ENCODE assay signal across 8 cellular contexts in the genomic region with DNA sequence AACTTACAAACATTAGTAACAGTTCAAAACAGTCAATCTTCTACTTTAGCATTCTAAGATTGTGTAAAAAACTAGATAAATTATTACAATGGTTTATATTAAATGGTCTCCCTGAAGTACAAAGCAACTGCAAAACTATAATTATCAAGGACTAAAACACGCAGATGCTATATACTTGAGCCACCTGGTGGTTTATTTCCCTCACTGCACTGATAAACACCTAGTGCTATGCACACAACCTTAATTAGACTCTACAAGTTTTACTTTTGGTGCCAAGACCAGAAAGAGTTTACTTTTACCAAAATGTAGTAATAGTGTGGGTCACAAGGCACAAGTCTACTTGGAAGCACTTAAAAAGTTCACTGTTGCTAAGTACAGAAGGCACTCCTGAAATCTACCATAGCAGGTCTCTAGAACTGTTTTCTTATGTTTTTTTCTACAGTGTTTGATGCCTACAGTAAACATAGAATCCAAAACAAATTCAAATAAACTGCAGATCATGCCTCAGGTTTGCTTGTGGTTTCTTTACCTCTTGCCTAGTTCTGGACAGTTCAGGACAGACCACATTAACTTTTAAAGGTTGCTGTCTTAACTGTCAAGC. TPM values are rescaled to one million over a fixed set of nuclear protein-coding genes. Genes with fewer than 3 reads are reported as not detected.
A peak's percentile ranks its signal among the peaks of the same experiment; 100 is the strongest.
DNase-seq lines count a peak whose midpoint lies in the region; ATAC-seq, FAIRE-seq and TF ChIP-seq lines count a peak whose summit lies in the region.

No MANE protein-coding gene starts in this region.

- FAIRE-seq in TTC549 (lab: Jason Lieb, UNC) = peak; percentile 3

- no peaks in the 10 kb centered on the region for H3K9me3 ChIP-seq in CD4-positive, alpha-beta memory T cell (ENCODE audit: control insufficient read depth in 1 of 2, low read length in 2 of 2)
- no peaks in the 10 kb centered on the region for H3K9me3 ChIP-seq in fibroblast of lung (ENCODE audit: control insufficient read depth, insufficient read depth, low read depth, low read length)
- no peaks in the 10 kb centered on the region for H3K9me3 ChIP-seq in neural progenitor cell (ENCODE audit: low read depth)

- H4K20me1 ChIP-seq in fibroblast of lung (ENCODE audit: control insufficient read depth, extremely low read depth, insufficient read depth, low read length) (no peaks in the 10 kb centered on the region), neural progenitor cell (ENCODE audit: low read depth) (no peaks in the 10 kb centered on the region)

- no peak overlapping the region for H2AFZ ChIP-seq in fibroblast of lung (ENCODE audit: low read length)
- H2AFZ ChIP-seq in neural progenitor cell (replicated peaks) = no peak overlapping the region

- H3K4me3 Mint-ChIP-seq in CD4-positive, alpha-beta memory T cell = no peak overlapping the region
- H3K4me3 Mint-ChIP-seq in neural progenitor cell = no peak overlapping the region

- H3K27ac Mint-ChIP-seq in CD4-positive, alpha-beta memory T cell = no peak overlapping the region
- H3K27ac Mint-ChIP-seq in neural progenitor cell = no peak overlapping the region

- intact Hi-C loops in CD4-positive, alpha-beta memory T cell (cut with micrococcal nuclease) = loop anchor here (1.0 to 2.0 kb wide), 5 partner anchors 92 to 600 kb away; no protein-coding TSS in a partner anchor

- no peak overlapping the region for H3K9ac ChIP-seq in fibroblast of lung (ENCODE audit: insufficient read depth, low read length)
- H3K9ac ChIP-seq in neural progenitor cell = no peak overlapping the region

- H3K36me3 Mint-ChIP-seq in CD4-positive, alpha-beta memory T cell = no peaks in the 10 kb centered on the region
- H3K36me3 Mint-ChIP-seq in neural progenitor cell = no peaks in the 10 kb centered on the region

- H3K4me3 ChIP-seq in CD4-positive, alpha-beta memory T cell (ENCODE audit: low read length in 2 of 2) = no peak overlapping the region
- H3K4me3 ChIP-seq in fibroblast of lung (replicated peaks in 1 of 4; ENCODE audit: control extremely low read depth in 1 of 4, insufficient read depth in 1 of 4, low read depth in 3 of 4, low read length in 4 of 4) (no peak overlapping the region), neural progenitor cell (no peak overlapping the region)

- no peaks in the 10 kb centered on the region for H3K9me3 Mint-ChIP-seq in CD4-positive, alpha-beta memory T cell
- H3K9me3 Mint-ChIP-seq in neural progenitor cell = no peaks in the 10 kb centered on the region

- no peaks in the 10 kb centered on the region for H3K27me3 Mint-ChIP-seq in CD4-positive, alpha-beta memory T cell
- no peaks in the 10 kb centered on the region for H3K27me3 Mint-ChIP-seq in neural progenitor cell (ENCODE audit: insufficient read depth, low read depth)

- no peaks in the 10 kb centered on the region for H3F3A ChIP-seq in neural progenitor cell (ENCODE audit: low read depth)

- H3K4me2 ChIP-seq in fibroblast of lung (ENCODE audit: extremely low read depth, insufficient read depth, low read length) = no peak overlapping the region
- no peak overlapping the region for H3K4me2 ChIP-seq in neural progenitor cell

- CTCF ChIA-PET in CD4-positive, alpha-beta memory T cell (lab: Charles Lee; ENCODE audit: partially characterized antibody) = interaction anchor here (1.0 to 2.3 kb wide), 3 partner anchors 9 to 600 kb away, joined by 3 to 15 read pairs (median 10); no protein-coding TSS in a partner anchor

- ATAC-seq in GM18868 (IDR thresholded peaks at IDR 0.05; ENCODE audit: unreplicated experiment) (peak; percentile 53), HG02852 (IDR thresholded peaks at IDR 0.05; ENCODE audit: unreplicated experiment) (no peak)

- peaks cover 0 to 2% (median 0%) of the 10 kb centered on the region in 4 donors for H3K4me1 Mint-ChIP-seq in CD4-positive, alpha-beta memory T cell
- peaks cover 2% of the 10 kb centered on the region for H3K4me1 Mint-ChIP-seq in neural progenitor cell

- POLR2A ChIA-PET in CD4-positive, alpha-beta memory T cell (lab: Charles Lee; ENCODE audit: partially characterized antibody) = no interaction called here

- H3K27ac ChIP-seq in CD4-positive, alpha-beta memory T cell (ENCODE audit: low read depth, low read length) = no peak overlapping the region
- H3K27ac ChIP-seq in fibroblast of lung (ENCODE audit: insufficient read depth, low read length) = no peak overlapping the region
- no peak overlapping the region for H3K27ac ChIP-seq in neural progenitor cell

- peak in 4 of 5 donors; percentile 24 to 44 (median 37) for DNase-seq in CD4-positive, alpha-beta memory T cell
- DNase-seq in NCI-H1436 treated with DMSO at 0.1 percent for 48 hours (lab: John Stamatoyannopoulos, UW) (peak; percentile 29), fibroblast of lung (ENCODE audit: low read depth in 2 of 2) (peak; percentile 40 to 73), neural progenitor cell (ENCODE audit: low spot score) (peak; percentile 61)
- no peak for DNase-seq in activated effector memory CD4-positive, alpha-beta T cell treated with Interleukin-2 at 50 U/mL for 16 hours

- no peaks in the 10 kb centered on the region for H3K36me3 ChIP-seq in CD4-positive, alpha-beta memory T cell (ENCODE audit: insufficient read depth, low read length)
- H3K36me3 ChIP-seq in fibroblast of lung (ENCODE audit: control insufficient read depth, insufficient read depth, low read length) = no peaks in the 10 kb centered on the region
- no peaks in the 10 kb centered on the region for H3K36me3 ChIP-seq in neural progenitor cell

- H3K27me3 ChIP-seq in CD4-positive, alpha-beta memory T cell (ENCODE audit: insufficient read depth, low read length) = no peaks in the 10 kb centered on the region
- H3K27me3 ChIP-seq in fibroblast of lung (ENCODE audit: control insufficient read depth, insufficient read depth, low read length) (no peaks in the 10 kb centered on the region), neural progenitor cell (no peaks in the 10 kb centered on the region)

- TF ChIP-seq CTCF in fibroblast of lung (conservative IDR thresholded peaks at IDR 0.05 in 1 of 2, IDR thresholded peaks at IDR 0.05 in 1 of 2; ENCODE audit: low read depth in 1 of 2, low read length in 2 of 2) (peak; percentile 74 to 80), neural progenitor cell (IDR thresholded peaks at IDR 0.05) (peak; percentile 79)

- no peaks in the 10 kb centered on the region for H3K4me1 ChIP-seq in CD4-positive, alpha-beta memory T cell (ENCODE audit: insufficient read depth, low read length)
- peaks cover 3% of the 10 kb centered on the region for H3K4me1 ChIP-seq in fibroblast of lung (ENCODE audit: control insufficient read depth, extremely low read depth, insufficient read depth, low read length)
- no peaks in the 10 kb centered on the region for H3K4me1 ChIP-seq in neural progenitor cell

- H3K79me2 ChIP-seq in fibroblast of lung (ENCODE audit: control insufficient read depth, insufficient read depth, low read length) (no peaks in the 10 kb centered on the region), neural progenitor cell (ENCODE audit: low read depth) (no peaks in the 10 kb centered on the region)

RNA-seq across cellular contexts. Expression of gene GMDS, which starts 49.2 kb away (rescaled TPM):
- 10 to 100 TPM; 12.1 to 13.9 TPM for total RNA-seq in CD4-positive, alpha-beta memory T cell
- polyA plus RNA-seq in CD4-positive, alpha-beta memory T cell = 10 to 100 TPM; 16.5 to 24.0 TPM
- total RNA-seq in fibroblast of lung = 8.5 and 12.7 TPM in 2 replicates
- polyA plus RNA-seq in fibroblast of lung = 34.5 and 40.4 TPM in 2 replicates
- polyA plus RNA-seq in fibroblast of lung (2012) = 23.4 and 23.5 TPM in 2 replicates
- polyA minus RNA-seq in fibroblast of lung (ENCODE audit: low replicate concordance) = 2.7 and 3.3 TPM in 2 replicates
- 9.4 and 22.6 TPM in 2 replicates for total RNA-seq in neural progenitor cell (ENCODE audit: low replicate concordance)
